ENCODE assay signal across 4 cellular contexts in genomic region chr22:48658871-48659270, GRCh38.
"Had no signal": no experiment of that assay in that cellular context is flagged by ENCODE, and none has a peak within 500 bp of the region (broad histone marks: within the 10 kb centered on the region; RNA-seq: fewer than 3 reads in every experiment).

No MANE protein-coding gene starts in this region.

- ATAC-seq: GM23338 had no signal

- DNase-seq: H9, HCEC 1CT, IMR-90 had no signal

- H3K4me2 ChIP-seq: GM23338 had no signal

- H3K4me3 ChIP-seq: GM23338 had no signal
